9 cellular contexts compared by ENCODE assay signal in genomic region chr1:46184920-46185658, GRCh38. TPM values are rescaled to one million over a fixed set of nuclear protein-coding genes. Genes with fewer than 3 reads are reported as not detected.
DNase-seq lines count a peak whose midpoint lies in the region; ATAC-seq, FAIRE-seq and TF ChIP-seq lines count a peak whose summit lies in the region.
"Had no signal": no experiment of that assay in that cellular context is flagged by ENCODE, and none has a peak within 500 bp of the region (broad histone marks: within the 10 kb centered on the region; RNA-seq: fewer than 3 reads in every experiment).

No MANE protein-coding gene starts in this region.

- H3K4me2 ChIP-seq in GM12878 (ENCODE audit: control insufficient read depth, insufficient read depth) = no peak overlapping the region

- H3K27me3 ChIP-seq in GM12878 (replicated peaks in 1 of 2; ENCODE audit: control insufficient read depth in 2 of 2, insufficient read depth in 2 of 2, low read length in 1 of 2) = no peaks in the 10 kb centered on the region

- TF ChIP-seq EP300 in GM12878 (IDR thresholded peaks at IDR 0.05; ENCODE audit: borderline replicate concordance in 1 of 2, control insufficient read depth in 1 of 2, low read depth in 2 of 2, low read length in 2 of 2) = no peak

- ATAC-seq in GM12878 = peak; percentile 5; the same call in 2 of the 3 replicates
- no peak for ATAC-seq in HG03045 (IDR thresholded peaks at IDR 0.05; ENCODE audit: unreplicated experiment)

- in situ Hi-C loops in GM12878 (cut with MboI) = no loop called here

- H3K9me3 ChIP-seq in GM12878 (replicated peaks; ENCODE audit: control insufficient read depth, insufficient read depth, low read length) = no peaks in the 10 kb centered on the region

- peak; percentile 37 to 60 for DNase-seq in activated CD4-positive, alpha-beta T cell treated with anti-CD3 and anti-CD28 coated beads for 4 hours
- DNase-seq in GM12878 (ENCODE audit: low read depth, low spot score) = no peak
- DNase-seq in stimulated activated CD4-positive, alpha-beta T cell treated with anti-CD3 and anti-CD28 coated beads, Interleukin-4, amount 100 ng/mL, for 1 hour = peak; percentile 69
- DNase-seq in urothelium cell line (ENCODE audit: low spot score) = no peak
- DNase-seq in HK-2 (ENCODE audit: unreplicated experiment) = no peak
- DNase-seq: GDM1, NCI-H345 had no signal

- H3K4me3 ChIP-seq in GM12878 = no peak overlapping the region

- H3K9ac ChIP-seq in GM12878 (ENCODE audit: control insufficient read depth, insufficient read depth, low read length) = no peak overlapping the region

- FAIRE-seq in GM12878 (lab: Jason Lieb, UNC) (no peak), urothelium cell line (lab: Jason Lieb, UNC) (no peak)
- FAIRE-seq: endometrium had no signal

- RAD21 ChIA-PET in GM12878 (lab: Charles Lee; ENCODE audit: unreplicated experiment) = interaction anchor here (0.8 to 2.1 kb wide), 2 partner anchors 13 to 118 kb away, joined by 3 to 13 read pairs; partner anchors contain the start of genes LRRC41, POMGNT1 and UQCRH

- POLR2A ChIA-PET in GM12878 (lab: Charles Lee) = interaction anchor here (0.6 to 1.1 kb wide), 2 partner anchors 11 to 820 kb away, joined by 3 read pairs; no protein-coding TSS in a partner anchor

- TF ChIP-seq RAD21 in GM12878 (IDR thresholded peaks at IDR 0.05; ENCODE audit: insufficient read depth, low read depth, low read length) = no peak

- no TSS peak for BruUV-seq in GM12878 (replicated peaks; lab: Mats Ljungman, UMichigan)

- CTCF ChIA-PET in GM12878 (lab: Yijun Ruan, JAX) = interaction anchor here (5.1 to 17.5 kb wide), 3 partner anchors 13 to 147 kb away, joined by 30 to 293 read pairs (median 108); partner anchors contain the start of gene POMGNT1

- no peak for TF ChIP-seq POLR2A in GM12878 (IDR thresholded peaks at IDR 0.05; ENCODE audit: low read depth, low read length)

- no peaks in the 10 kb centered on the region for H4K20me1 ChIP-seq in GM12878 (ENCODE audit: control insufficient read depth, insufficient read depth)

- no peak overlapping the region for H2AFZ ChIP-seq in GM12878 (ENCODE audit: control insufficient read depth, low read depth, low read length)

- no peak overlapping the region; the same call in 1 of the 2 replicates for H3K27ac ChIP-seq in GM12878 (ENCODE audit: control insufficient read depth, insufficient read depth)

- no peak for TF ChIP-seq CTCF in GM12878 (IDR thresholded peaks at IDR 0.05 in 2 of 3, conservative IDR thresholded peaks at IDR 0.05 in 1 of 3; ENCODE audit: control insufficient read depth in 2 of 3, extremely low read depth in 1 of 3, insufficient read depth in 1 of 3, low read depth in 3 of 3, low read length in 3 of 3)

- SMC1A ChIA-PET in GM12878 (lab: Charles Lee; ENCODE audit: uncharacterized antibody, unreplicated experiment) = interaction anchor here (0.6 to 6.1 kb wide), 6 partner anchors 13 to 148 kb away, joined by 3 to 52 read pairs (median 18); no protein-coding TSS in a partner anchor

- H3K36me3 ChIP-seq in GM12878 (ENCODE audit: control insufficient read depth in 2 of 2, insufficient read depth in 2 of 2, low read length in 1 of 2) = no peaks in the 10 kb centered on the region

- intact Hi-C loops in GM12878 (cut with micrococcal nuclease; ENCODE audit: unreplicated experiment) = loop anchor here (10.0 kb wide), 1 partner anchor 500 kb away; the partner anchor contains the start of genes GPBP1L1 and TMEM69

- H3K4me1 ChIP-seq in GM12878 (ENCODE audit: control insufficient read depth, insufficient read depth, low read length) = peaks cover 24% of the 10 kb centered on the region

- WGBS in GM12878 (ENCODE audit: insufficient coverage, insufficient replicate concordance, low lambda C conversion rate, missing lambda C conversion rate) = 18% methylated on average over 7 of the region's 7 CpGs

- no peaks in the 10 kb centered on the region for H3K79me2 ChIP-seq in GM12878 (ENCODE audit: control insufficient read depth, insufficient read depth, low read length)

RNA-seq across cellular contexts. Expression of gene P3R3URF, which starts 8.8 kb away (rescaled TPM):
- total RNA-seq in GM12878 (2013; cell fraction: nucleolus; rRNA removed) = not detected in 2 replicates
- total RNA-seq in GM12878 (2014; rRNA removed) = not detected in 2 replicates
- total RNA-seq in GM12878 (2014; rRNA removed; fragmentation: Illumina TruSeq; extraction: Trizol) = not detected in 2 replicates
- not detected in 2 replicates for total RNA-seq in GM12878 (2021)
- not detected for polyA plus RNA-seq in GM12878 (2011; ENCODE audit: low read depth)
- not detected in 2 replicates for polyA plus RNA-seq in GM12878 (2011; rRNA removed)
- not detected in 2 replicates for polyA plus RNA-seq in GM12878 (2011; cell fraction: cytosol; rRNA removed)
- polyA plus RNA-seq in GM12878 (2011; cell fraction: nucleus; rRNA removed) = not detected in 2 replicates
- not detected in 2 replicates for polyA plus RNA-seq in GM12878 (2012)
- polyA plus RNA-seq in GM12878 (2014; fragmentation: Illumina TruSeq; extraction: Trizol) = not detected in 2 replicates
- not detected for polyA plus RNA-seq in GM12878 (2014; fragmentation: Nextera tagmentation; extraction: Ambion mirVana)
- polyA plus RNA-seq in GM12878 (2014; rRNA removed) = not detected in 2 replicates
- polyA plus RNA-seq in GM12878 (2016; fragmentation: Nextera tagmentation; extraction: Ambion mirVana) = not detected
- polyA minus RNA-seq in GM12878 (2011; rRNA and poly(A)+ RNA removed) = not detected in 2 replicates
- not detected in 2 replicates for polyA minus RNA-seq in GM12878 (2011; cell fraction: cytosol; rRNA and poly(A)+ RNA removed)
- polyA minus RNA-seq in GM12878 (2011; cell fraction: nucleus; rRNA and poly(A)+ RNA removed) = not detected in 2 replicates

RNA-seq across cellular contexts. Expression of gene TSPAN1, which starts 10.2 kb away (rescaled TPM):
- total RNA-seq in GM12878 (2013; cell fraction: nucleolus; rRNA removed) = not detected in 2 replicates
- total RNA-seq in GM12878 (2014; rRNA removed) (0.23 and 0.27 TPM in 2 replicates), GM12878 (2014; rRNA removed; fragmentation: Illumina TruSeq; extraction: Trizol) (not detected in 2 replicates), GM12878 (2021) (0.18 and 0.61 TPM in 2 replicates)
- polyA plus RNA-seq in GM12878 (2011; ENCODE audit: low read depth) = not detected
- polyA plus RNA-seq in GM12878 (2011; rRNA removed) (0.08 and 0.16 TPM in 2 replicates), GM12878 (2014; fragmentation: Illumina TruSeq; extraction: Trizol) (0.29 TPM in 1 of 2 replicates, not detected in the other), GM12878 (2014; fragmentation: Nextera tagmentation; extraction: Ambion mirVana) (under 1 TPM in 1 of 2 experiments, not detected in 1; 0.24 TPM), GM12878 (2014; rRNA removed) (0.09 TPM in 1 of 2 replicates, not detected in the other), GM12878 (2016; fragmentation: Nextera tagmentation; extraction: Ambion mirVana) (not detected)
- polyA plus RNA-seq in GM12878 (2011; cell fraction: cytosol; rRNA removed) = 0.32 and 0.43 TPM in 2 replicates
- 0.18 and 0.34 TPM in 2 replicates for polyA plus RNA-seq in GM12878 (2011; cell fraction: nucleus; rRNA removed)
- 0.08 and 0.19 TPM in 2 replicates for polyA plus RNA-seq in GM12878 (2012)
- not detected in 2 replicates for polyA minus RNA-seq in GM12878 (2011; rRNA and poly(A)+ RNA removed)
- not detected in 2 replicates for polyA minus RNA-seq in GM12878 (2011; cell fraction: cytosol; rRNA and poly(A)+ RNA removed)
- polyA minus RNA-seq in GM12878 (2011; cell fraction: nucleus; rRNA and poly(A)+ RNA removed) = 0.36 and 0.77 TPM in 2 replicates

RNA-seq across cellular contexts. Expression of gene POMGNT1, which starts 13.1 kb away (rescaled TPM):
- 61.8 and 62.1 TPM in 2 replicates for total RNA-seq in GM12878 (2013; cell fraction: nucleolus; rRNA removed)
- total RNA-seq in GM12878 (2014; rRNA removed) (25.5 and 29.0 TPM in 2 replicates), GM12878 (2014; rRNA removed; fragmentation: Illumina TruSeq; extraction: Trizol) (23.4 and 24.7 TPM in 2 replicates), GM12878 (2021) (34.5 and 36.0 TPM in 2 replicates)
- polyA plus RNA-seq in GM12878 (2011; ENCODE audit: low read depth) = 7.1 TPM
- polyA plus RNA-seq in GM12878 (2011; rRNA removed) (21.7 and 30.0 TPM in 2 replicates), GM12878 (2014; fragmentation: Illumina TruSeq; extraction: Trizol) (16.0 and 25.2 TPM in 2 replicates), GM12878 (2014; fragmentation: Nextera tagmentation; extraction: Ambion mirVana) (10 to 100 TPM in 1 of 2 experiments, 1 to 10 TPM in 1; 8.6 to 29.0 TPM), GM12878 (2014; rRNA removed) (30.4 and 32.5 TPM in 2 replicates), GM12878 (2016; fragmentation: Nextera tagmentation; extraction: Ambion mirVana) (10 to 100 TPM; 32.6 to 35.2 TPM)
- 30.6 and 38.4 TPM in 2 replicates for polyA plus RNA-seq in GM12878 (2011; cell fraction: cytosol; rRNA removed)
- polyA plus RNA-seq in GM12878 (2011; cell fraction: nucleus; rRNA removed) = 80.7 and 94.3 TPM in 2 replicates
- polyA plus RNA-seq in GM12878 (2012) = 17.8 and 18.0 TPM in 2 replicates
- 24.7 and 34.4 TPM in 2 replicates for polyA minus RNA-seq in GM12878 (2011; rRNA and poly(A)+ RNA removed)
- 11.0 and 12.3 TPM in 2 replicates for polyA minus RNA-seq in GM12878 (2011; cell fraction: cytosol; rRNA and poly(A)+ RNA removed)
- 20.6 and 26.1 TPM in 2 replicates for polyA minus RNA-seq in GM12878 (2011; cell fraction: nucleus; rRNA and poly(A)+ RNA removed)

RNA-seq across cellular contexts. Expression of gene LURAP1, which starts 18.0 kb away (rescaled TPM):
- not detected in 2 replicates for total RNA-seq in GM12878 (2013; cell fraction: nucleolus; rRNA removed)
- total RNA-seq in GM12878 (2014; rRNA removed) (0.22 and 0.40 TPM in 2 replicates), GM12878 (2014; rRNA removed; fragmentation: Illumina TruSeq; extraction: Trizol) (0.13 and 0.18 TPM in 2 replicates), GM12878 (2021) (0.24 and 0.41 TPM in 2 replicates)
- not detected for polyA plus RNA-seq in GM12878 (2011; ENCODE audit: low read depth)
- polyA plus RNA-seq in GM12878 (2011; rRNA removed) (0.03 TPM in 1 of 2 replicates, not detected in the other), GM12878 (2014; fragmentation: Illumina TruSeq; extraction: Trizol) (0.06 and 0.24 TPM in 2 replicates), GM12878 (2014; fragmentation: Nextera tagmentation; extraction: Ambion mirVana) (under 1 TPM; 0.03 to 0.05 TPM), GM12878 (2014; rRNA removed) (0.20 and 0.50 TPM in 2 replicates), GM12878 (2016; fragmentation: Nextera tagmentation; extraction: Ambion mirVana) (under 1 TPM; 0.09 to 0.19 TPM)
- 0.05 TPM in 1 of 2 replicates, not detected in the other for polyA plus RNA-seq in GM12878 (2011; cell fraction: cytosol; rRNA removed)
- 0.09 TPM in 1 of 2 replicates, not detected in the other for polyA plus RNA-seq in GM12878 (2011; cell fraction: nucleus; rRNA removed)
- polyA plus RNA-seq in GM12878 (2012) = 0.07 TPM in 1 of 2 replicates, not detected in the other
- polyA minus RNA-seq in GM12878 (2011; rRNA and poly(A)+ RNA removed) = not detected in 2 replicates
- not detected in 2 replicates for polyA minus RNA-seq in GM12878 (2011; cell fraction: cytosol; rRNA and poly(A)+ RNA removed)
- not detected in 2 replicates for polyA minus RNA-seq in GM12878 (2011; cell fraction: nucleus; rRNA and poly(A)+ RNA removed)

RNA-seq across cellular contexts. Expression of gene PIK3R3, which starts 52.7 kb away (rescaled TPM):
- 13.1 and 13.7 TPM in 2 replicates for total RNA-seq in GM12878 (2013; cell fraction: nucleolus; rRNA removed)
- 17.5 and 18.8 TPM in 2 replicates for total RNA-seq in GM12878 (2014; rRNA removed)
- total RNA-seq in GM12878 (2014; rRNA removed; fragmentation: Illumina TruSeq; extraction: Trizol) = 20.7 and 21.6 TPM in 2 replicates
- 24.6 and 27.0 TPM in 2 replicates for total RNA-seq in GM12878 (2021)
- 4.1 TPM for polyA plus RNA-seq in GM12878 (2011; ENCODE audit: low read depth)
- polyA plus RNA-seq in GM12878 (2011; rRNA removed) = 18.2 and 28.3 TPM in 2 replicates
- polyA plus RNA-seq in GM12878 (2011; cell fraction: cytosol; rRNA removed) = 11.8 and 12.6 TPM in 2 replicates
- polyA plus RNA-seq in GM12878 (2011; cell fraction: nucleus; rRNA removed) = 9.0 and 11.0 TPM in 2 replicates
- polyA plus RNA-seq in GM12878 (2012) = 5.6 and 5.7 TPM in 2 replicates
- polyA plus RNA-seq in GM12878 (2014; fragmentation: Illumina TruSeq; extraction: Trizol) = 21.4 and 29.7 TPM in 2 replicates
- polyA plus RNA-seq in GM12878 (2014; fragmentation: Nextera tagmentation; extraction: Ambion mirVana) = 1 to 10 TPM; 4.8 to 7.4 TPM
- polyA plus RNA-seq in GM12878 (2014; rRNA removed) = 15.2 and 15.3 TPM in 2 replicates
- polyA plus RNA-seq in GM12878 (2016; fragmentation: Nextera tagmentation; extraction: Ambion mirVana) = 10 to 100 TPM; 22.5 to 24.7 TPM
- polyA minus RNA-seq in GM12878 (2011; rRNA and poly(A)+ RNA removed) = 23.2 and 31.1 TPM in 2 replicates
- polyA minus RNA-seq in GM12878 (2011; cell fraction: cytosol; rRNA and poly(A)+ RNA removed) = 9.0 and 12.0 TPM in 2 replicates
- polyA minus RNA-seq in GM12878 (2011; cell fraction: nucleus; rRNA and poly(A)+ RNA removed) = 7.3 and 12.7 TPM in 2 replicates

Comparison
In these comparisons a context has a peak if more than half of its experiments do, and no peak if none do; other contexts are left out.
1. DNase-seq: peak in activated CD4-positive, alpha-beta T cell treated with anti-CD3 and anti-CD28 coated beads for 4 hours (2 of 2) and stimulated activated CD4-positive, alpha-beta T cell treated with anti-CD3 and anti-CD28 coated beads, Interleukin-4, amount 100 ng/mL, for 1 hour (single experiment); none in GM12878 (single experiment), urothelium cell line (single experiment) and HK-2 (single experiment).